In genomic region chr17:38943607-38944006, GRCh38 we compare ENCODE assay signal across 26 cellular contexts. TPM values are rescaled to one million over a fixed set of nuclear protein-coding genes. Genes with fewer than 3 reads are reported as not detected.
DNase-seq lines count a peak whose midpoint lies in the region; ATAC-seq and TF ChIP-seq lines count a peak whose summit lies in the region.
"Had no signal": no experiment of that assay in that cellular context is flagged by ENCODE, and none has a peak within 500 bp of the region (broad histone marks: within the 10 kb centered on the region; RNA-seq: fewer than 3 reads in every experiment).

No MANE protein-coding gene starts in this region.

- H3K18ac ChIP-seq in mesendoderm (ENCODE audit: low read length), result no peak overlapping the region

- H3K56ac ChIP-seq in mesendoderm (ENCODE audit: low read length), result no peak overlapping the region

- POLR2A ChIA-PET in activated CD4-positive, alpha-beta T cell treated with anti-CD3 and anti-CD28 coated beads, Interleukin-2, amount 10 ng/mL, durations not matched to agents 7 days and 5 days (lab: Charles Lee), result interaction anchor here (0.6 kb wide), 1 partner anchor 17 kb away, joined by 3 read pairs; no protein-coding TSS in a partner anchor

- H3K27me3 Mint-ChIP-seq in activated CD4-positive, alpha-beta T cell treated with anti-CD3 and anti-CD28 coated beads, Interleukin-2, amount 10 ng/mL, durations not matched to agents 7 days and 5 days, result no peaks in the 10 kb centered on the region
- H3K27me3 Mint-ChIP-seq: CD8-positive, alpha-beta memory T cell; type B pancreatic cell had no signal

- H3K4me3 ChIP-seq in GM06990 (replicated peaks; ENCODE audit: low read depth, low read length) (no peak overlapping the region), epithelial cell of esophagus (ENCODE audit: low read length) (no peak overlapping the region), mesendoderm (ENCODE audit: low read length) (no peak overlapping the region)
- H3K4me3 ChIP-seq: esophagus squamous epithelium, right atrium auricular region had no signal

- H2BK5ac ChIP-seq in mesendoderm (ENCODE audit: low read length), result no peak overlapping the region

- H3K36me3 ChIP-seq in GM06990 (ENCODE audit: control insufficient read depth, insufficient read depth, low read length) (no peaks in the 10 kb centered on the region), mesendoderm (ENCODE audit: control insufficient read depth, insufficient read depth, low read length) (no peaks in the 10 kb centered on the region)
- H3K36me3 ChIP-seq: esophagus squamous epithelium, right atrium auricular region had no signal

- no peak overlapping the region for H4K8ac ChIP-seq in mesendoderm (ENCODE audit: low read depth, low read length)

- CTCF ChIA-PET in activated CD4-positive, alpha-beta T cell treated with anti-CD3 and anti-CD28 coated beads, Interleukin-2, amount 10 ng/mL, durations not matched to agents 7 days and 5 days (lab: Charles Lee), result interaction anchor here (0.8 kb wide), 1 partner anchor 15 kb away, joined by 3 read pairs; no protein-coding TSS in a partner anchor

- H3K4me2 ChIP-seq in mesendoderm (ENCODE audit: low read length), result no peak overlapping the region
- H3K4me2 ChIP-seq: SK-N-SH had no signal

- no peaks in the 10 kb centered on the region for H3K79me1 ChIP-seq in mesendoderm (ENCODE audit: low read length)

- H3K4me3 Mint-ChIP-seq in activated CD4-positive, alpha-beta T cell treated with anti-CD3 and anti-CD28 coated beads, Interleukin-2, amount 10 ng/mL, durations not matched to agents 7 days and 5 days, result no peak overlapping the region
- H3K4me3 Mint-ChIP-seq: CD8-positive, alpha-beta memory T cell; type B pancreatic cell had no signal

- no peak overlapping the region for H2BK120ac ChIP-seq in mesendoderm (ENCODE audit: low read depth, low read length)

- no peaks in the 10 kb centered on the region for H3K9me3 Mint-ChIP-seq in activated CD4-positive, alpha-beta T cell treated with anti-CD3 and anti-CD28 coated beads, Interleukin-2, amount 10 ng/mL, durations not matched to agents 7 days and 5 days
- H3K9me3 Mint-ChIP-seq: activated T-helper 2 cell treated with anti-CD3 and anti-CD28 coated beads, Interferon-gamma antibody, Interleukin-2, Interleukin-4, amounts not matched to agents 10 μg/mL and 5 μg/mL and 100 μg/mL, durations not matched to agents 14 hours and 24 hours and 36 hours; CD8-positive, alpha-beta memory T cell; type B pancreatic cell had no signal

- no peak overlapping the region for H3K4ac ChIP-seq in mesendoderm (ENCODE audit: low read depth, low read length)

- no peak for ATAC-seq in GM21367 (IDR thresholded peaks at IDR 0.05; ENCODE audit: unreplicated experiment)

- H3K9ac ChIP-seq in mesendoderm (ENCODE audit: low read length), result no peak overlapping the region
- H3K9ac ChIP-seq: SK-N-SH had no signal

- H2AK5ac ChIP-seq in mesendoderm (ENCODE audit: low read length), result no peak overlapping the region

- no peak overlapping the region for H3K23ac ChIP-seq in mesendoderm (ENCODE audit: low read length)

- H3K27ac ChIP-seq in mesendoderm (ENCODE audit: low read depth, low read length), result no peak overlapping the region
- H3K27ac ChIP-seq: esophagus squamous epithelium, right atrium auricular region had no signal

- H3K4me1 ChIP-seq in mesendoderm (ENCODE audit: control insufficient read depth, low read depth, low read length), result no peaks in the 10 kb centered on the region
- H3K4me1 ChIP-seq: esophagus squamous epithelium, right atrium auricular region had no signal

- H3K27me3 ChIP-seq in GM06990 (replicated peaks; ENCODE audit: control insufficient read depth, insufficient read depth, low read length) (no peaks in the 10 kb centered on the region), mesendoderm (ENCODE audit: insufficient read depth, low read length, poor library complexity) (no peaks in the 10 kb centered on the region)
- H3K27me3 ChIP-seq: esophagus squamous epithelium, right atrium auricular region had no signal

- no peak for DNase-seq in activated CD4-positive, alpha-beta T cell treated with anti-CD3 and anti-CD28 coated beads, Interleukin-2, amount 10 ng/mL, durations not matched to agents 7 days and 5 days
- DNase-seq in activated CD4-positive, alpha-beta T cell treated with anti-CD3 and anti-CD28 coated beads, Interleukin-2, amount 50 U/mL, for 4 hours, result no peak
- DNase-seq in GM06990 (ENCODE audit: extremely low read depth, insufficient read length), result peak; percentile 63
- peak; percentile 19 for DNase-seq in NCI-H69 (lab: John Stamatoyannopoulos, UW)
- DNase-seq in epithelial cell of esophagus (ENCODE audit: low read depth), result peak; percentile 13
- DNase-seq in H4 (ENCODE audit: low spot score), result no peak
- DNase-seq in mesendoderm, result no peak
- DNase-seq: amygdala; caudate nucleus; CD8-positive, alpha-beta memory T cell; effector CD4-positive, alpha-beta T cell; esophagus squamous epithelium; glutamatergic neuron; HCEC 1CT; NCI-H1930; nucleus accumbens; SK-N-SH; stimulated activated CD4-positive, alpha-beta T cell treated with anti-CD3 and anti-CD28 coated beads, Interleukin-15, amount 100 ng/mL, for 24 hours; stimulated activated naive CD4-positive, alpha-beta T cell treated with Interleukin-2 at 50 U/mL for 16 hours had no signal

- TF ChIP-seq CTCF in GM06990 (IDR thresholded peaks at IDR 0.05; ENCODE audit: insufficient read depth, low read length, poor library complexity, severe bottlenecking) (no peak), epithelial cell of esophagus (IDR thresholded peaks at IDR 0.05; ENCODE audit: insufficient read depth, low read depth, low read length, missing control alignments) (no peak)

- peak overlapping the region; percentile 42 for H3K27ac Mint-ChIP-seq in activated CD4-positive, alpha-beta T cell treated with anti-CD3 and anti-CD28 coated beads, Interleukin-2, amount 10 ng/mL, durations not matched to agents 7 days and 5 days
- H3K27ac Mint-ChIP-seq: activated T-helper 2 cell treated with anti-CD3 and anti-CD28 coated beads, Interferon-gamma antibody, Interleukin-2, Interleukin-4, amounts not matched to agents 10 μg/mL and 5 μg/mL and 100 μg/mL, durations not matched to agents 14 hours and 24 hours and 36 hours; type B pancreatic cell had no signal

- no peaks in the 10 kb centered on the region for H3K36me3 Mint-ChIP-seq in activated CD4-positive, alpha-beta T cell treated with anti-CD3 and anti-CD28 coated beads, Interleukin-2, amount 10 ng/mL, durations not matched to agents 7 days and 5 days (ENCODE audit: low read depth)
- H3K36me3 Mint-ChIP-seq: CD8-positive, alpha-beta memory T cell; type B pancreatic cell had no signal

- H2BK15ac ChIP-seq in mesendoderm (replicated peaks; ENCODE audit: low read depth), result no peak overlapping the region

- WGBS in mesendoderm (ENCODE audit: extremely low coverage, insufficient coverage, low lambda C conversion rate), result no CpG with 5 or more reads among the region's 8 CpGs

- peaks cover 20% of the 10 kb centered on the region for H3K4me1 Mint-ChIP-seq in activated CD4-positive, alpha-beta T cell treated with anti-CD3 and anti-CD28 coated beads, Interleukin-2, amount 10 ng/mL, durations not matched to agents 7 days and 5 days

- no peak overlapping the region for H4K5ac ChIP-seq in mesendoderm (ENCODE audit: low read length)

- H3K79me2 ChIP-seq in mesendoderm (ENCODE audit: control insufficient read depth, insufficient read depth, low read length), result no peaks in the 10 kb centered on the region

RNA-seq across cellular contexts. Expression of gene FBXO47, which starts 23.6 kb away (rescaled TPM):
- total RNA-seq in activated CD4-positive, alpha-beta T cell treated with anti-CD3 and anti-CD28 coated beads, Interleukin-2, amount 10 ng/mL, durations not matched to agents 7 days and 5 days, result not detected
- not detected in 2 replicates for total RNA-seq in H4 (2014; rRNA removed; shearing (Covaris generic))
- 0.03 TPM for polyA plus RNA-seq in mesendoderm (2013, experiment 1 of 2)
- not detected for polyA plus RNA-seq in mesendoderm (2013, experiment 2 of 2)
- total RNA-seq: activated T-helper 2 cell treated with anti-CD3 and anti-CD28 coated beads, Interferon-gamma antibody, Interleukin-2, Interleukin-4, amounts not matched to agents 10 μg/mL and 5 μg/mL and 100 μg/mL, durations not matched to agents 14 hours and 24 hours and 36 hours; CD8-positive, alpha-beta memory T cell; Daoy; esophagus squamous epithelium; lower leg skin; NCI-H460; right atrium auricular region had no signal
- polyA plus RNA-seq: CD8-positive, alpha-beta memory T cell; SK-N-SH had no signal

Comparison
In these comparisons a context has a peak if more than half of its experiments do, and no peak if none do; other contexts are left out.
1. DNase-seq: peak in GM06990 (single experiment), NCI-H69 (single experiment) and epithelial cell of esophagus (single experiment); none in activated CD4-positive, alpha-beta T cell treated with anti-CD3 and anti-CD28 coated beads, Interleukin-2, amount 10 ng/mL, durations not matched to agents 7 days and 5 days (single experiment), activated CD4-positive, alpha-beta T cell treated with anti-CD3 and anti-CD28 coated beads, Interleukin-2, amount 50 U/mL, for 4 hours (0 of 2), H4 (single experiment) and mesendoderm (single experiment).